Comparison of ENCODE assay signal across 8 cellular contexts in genomic region chr17:80029235-80029974, GRCh38. TPM values are rescaled to one million over a fixed set of nuclear protein-coding genes. Genes with fewer than 3 reads are reported as not detected.
A peak's percentile ranks its signal among the peaks of the same experiment; 100 is the strongest.
DNase-seq lines count a peak whose midpoint lies in the region; ATAC-seq and TF ChIP-seq lines count a peak whose summit lies in the region.

No MANE protein-coding gene starts in this region.

- 59 to 67% methylated on average over 8 to 9 of the region's 9 CpGs for WGBS in esophagus squamous epithelium, 2 donors

- H3K4me2 ChIP-seq in DND-41 (ENCODE audit: insufficient read depth, low read length), result no peak overlapping the region

- H3K9ac ChIP-seq in DND-41 (ENCODE audit: low read depth, low read length), result no peak overlapping the region

- H3K36me3 ChIP-seq in DND-41 (ENCODE audit: insufficient read depth, low read length) (no peaks in the 10 kb centered on the region), esophagus squamous epithelium (no peaks in the 10 kb centered on the region)

- H3K27ac ChIP-seq in DND-41 (ENCODE audit: low read length), result peak overlapping the region; percentile 42; the same call in 1 of the 2 replicates
- peak overlapping the region; percentile 40 to 76 (median 64) for H3K27ac ChIP-seq in esophagus squamous epithelium
- no peak overlapping the region for H3K27ac ChIP-seq in CD4-positive, alpha-beta T cell (ENCODE audit: low read depth, low read length)

- peaks cover 15% of the 10 kb centered on the region for H4K20me1 ChIP-seq in DND-41 (ENCODE audit: insufficient read depth, low read length)

- no peak for TF ChIP-seq CTCF in DND-41 (IDR thresholded peaks at IDR 0.05; ENCODE audit: borderline replicate concordance, extremely low read depth, low read length, poor library complexity, severe bottlenecking)
- no peak for TF ChIP-seq CTCF in esophagus squamous epithelium (IDR thresholded peaks at IDR 0.05)
- TF ChIP-seq CTCF in CD4-positive, alpha-beta T cell (IDR thresholded peaks at IDR 0.05), result no peak

- H3K27ac Mint-ChIP-seq in CD4-positive, alpha-beta T cell, result no peak overlapping the region

- no peaks in the 10 kb centered on the region for H3K27me3 ChIP-seq in DND-41 (ENCODE audit: insufficient read depth, low read length, poor library complexity)
- no peaks in the 10 kb centered on the region for H3K27me3 ChIP-seq in esophagus squamous epithelium
- no peaks in the 10 kb centered on the region for H3K27me3 ChIP-seq in CD4-positive, alpha-beta T cell (ENCODE audit: control insufficient read depth, insufficient read depth, low read length)

- no peak overlapping the region for H2AFZ ChIP-seq in DND-41 (ENCODE audit: low read depth, low read length)

- no peaks in the 10 kb centered on the region for H3K36me3 Mint-ChIP-seq in CD4-positive, alpha-beta T cell (ENCODE audit: low read depth)

- CTCF ChIA-PET in CD4-positive, alpha-beta T cell (lab: Charles Lee), result interaction anchor here (0.9 to 1.3 kb wide), 3 partner anchors 21 to 38 kb away, joined by 3 read pairs; no protein-coding TSS in a partner anchor

- H3K9me3 Mint-ChIP-seq in CD4-positive, alpha-beta T cell, result no peaks in the 10 kb centered on the region

- no peak for TF ChIP-seq POLR2A in esophagus squamous epithelium (IDR thresholded peaks at IDR 0.05)

- POLR2A ChIA-PET in CD4-positive, alpha-beta T cell (lab: Charles Lee), result no interaction called here

- DNase-seq in DND-41 (peak; percentile 45), NCI-H446 (lab: John Stamatoyannopoulos, UW) (peak; percentile 75 to 94), esophagus squamous epithelium (lab: John Stamatoyannopoulos, UW) (no peak), pons (ENCODE audit: low spot score) (peak; percentile 32), SW480 (ENCODE audit: low spot score) (no peak)
- DNase-seq in CD4-positive, alpha-beta T cell, result no peak

- H3K4me3 Mint-ChIP-seq in CD4-positive, alpha-beta T cell, result no peak overlapping the region

- no peaks in the 10 kb centered on the region for H3K27me3 Mint-ChIP-seq in CD4-positive, alpha-beta T cell

- ATAC-seq in DND-41 (ENCODE audit: insufficient read depth, low read depth) (peak; percentile 75), HG03432 (IDR thresholded peaks at IDR 0.05; ENCODE audit: unreplicated experiment) (no peak), GM21529 (IDR thresholded peaks at IDR 0.05; ENCODE audit: unreplicated experiment) (no peak)
- ATAC-seq in CD4-positive, alpha-beta T cell (ENCODE audit: poor library complexity), result no peak

- no peaks in the 10 kb centered on the region for H3K9me3 ChIP-seq in DND-41 (ENCODE audit: insufficient read depth, low read length, severe bottlenecking)
- no peaks in the 10 kb centered on the region for H3K9me3 ChIP-seq in esophagus squamous epithelium
- H3K9me3 ChIP-seq in CD4-positive, alpha-beta T cell (ENCODE audit: control insufficient read depth, low read length), result no peaks in the 10 kb centered on the region

- H3K4me1 ChIP-seq in DND-41 (ENCODE audit: insufficient read depth, low read length), result peaks cover 14% of the 10 kb centered on the region
- peaks cover 28 to 90% (median 37%) of the 10 kb centered on the region in 3 donors for H3K4me1 ChIP-seq in esophagus squamous epithelium

- H3K4me1 Mint-ChIP-seq in CD4-positive, alpha-beta T cell (ENCODE audit: low read depth), result peaks cover under 1% of the 10 kb centered on the region

- intact Hi-C loops in esophagus squamous epithelium (cut with DNase I), result no loop called here
- intact Hi-C loops in CD4-positive, alpha-beta T cell (cut with DNase I, micrococcal nuclease), result no loop called here

- H3K79me2 ChIP-seq in DND-41 (ENCODE audit: insufficient read depth, low read length), result no peaks in the 10 kb centered on the region; the same call in 1 of the 2 replicates

- H3K4me3 ChIP-seq in DND-41 (ENCODE audit: low read depth in 1 of 2, low read length in 2 of 2) (no peak overlapping the region), esophagus squamous epithelium (no peak overlapping the region)

RNA-seq across cellular contexts. Expression of gene TBC1D16, which starts 6.3 kb away (rescaled TPM):
- total RNA-seq in esophagus squamous epithelium, result 10 to 100 TPM in 2 of 4 donors, 1 to 10 TPM in 2; 6.4 to 20.2 (median 11.5) TPM
- total RNA-seq in CD4-positive, alpha-beta T cell, result 1 to 10 TPM; 1.9 to 2.5 TPM

RNA-seq across cellular contexts. Expression of gene CCDC40, which starts 7.0 kb away (rescaled TPM):
- 1 to 10 TPM in 3 of 4 donors, under 1 TPM in 1; 0.32 to 3.9 (median 2.1) TPM for total RNA-seq in esophagus squamous epithelium
- under 1 TPM; 0.64 to 0.77 TPM for total RNA-seq in CD4-positive, alpha-beta T cell

Comparison
In these comparisons a context has a peak if more than half of its experiments do, and no peak if none do; other contexts are left out.
1. DNase-seq: peak in DND-41 (single experiment), NCI-H446 (2 of 2) and pons (single experiment); none in esophagus squamous epithelium (single experiment), SW480 (single experiment) and CD4-positive, alpha-beta T cell (0 of 10).